In the genomic region with DNA sequence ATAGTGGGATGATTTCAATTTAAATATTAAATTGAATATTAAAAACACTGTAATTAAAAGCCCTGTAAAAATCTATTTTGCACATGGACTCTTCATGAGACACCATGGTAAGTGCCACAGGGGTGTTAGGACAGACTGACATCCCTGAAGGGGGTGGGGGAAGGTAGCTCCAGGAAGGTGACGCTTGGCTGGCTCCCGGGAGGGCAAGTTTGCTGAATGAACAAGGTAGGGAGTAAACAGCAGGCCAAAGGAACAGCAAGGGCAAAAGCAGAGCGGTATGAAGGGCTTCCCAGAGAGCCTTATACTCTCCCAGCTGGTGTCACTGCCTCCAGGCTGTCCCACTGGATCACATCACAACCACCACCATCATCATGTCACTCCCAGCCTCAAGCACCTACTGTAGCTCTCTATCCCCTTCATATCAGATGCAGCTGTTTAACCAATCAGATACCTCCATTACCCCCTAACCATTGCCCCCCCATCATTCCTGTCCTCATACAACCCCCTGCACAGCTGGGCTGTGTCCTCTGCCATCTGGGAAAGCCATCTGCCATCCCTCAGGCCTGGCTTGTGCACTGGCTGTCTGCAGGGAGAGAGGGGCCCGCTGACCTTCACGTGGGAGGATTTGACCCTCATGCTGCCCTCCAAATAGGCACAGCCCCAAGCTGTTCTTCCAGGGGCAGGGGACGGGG, we compare ENCODE assay signal across 29 cellular contexts. TPM values are rescaled to one million over a fixed set of nuclear protein-coding genes. Genes with fewer than 3 reads are reported as not detected.
A peak's percentile ranks its signal among the peaks of the same experiment; 100 is the strongest.
DNase-seq lines count a peak whose midpoint lies in the region; ATAC-seq, FAIRE-seq and TF ChIP-seq lines count a peak whose summit lies in the region.
"Had no signal": no experiment of that assay in that cellular context is flagged by ENCODE, and none has a peak within 500 bp of the region (broad histone marks: within the 10 kb centered on the region; RNA-seq: fewer than 3 reads in every experiment).

No MANE protein-coding gene starts in this region.

- no peak overlapping the region for H3K9ac ChIP-seq in K562 (ENCODE audit: insufficient read depth in 1 of 2, low read depth in 2 of 2, low read length in 2 of 2)

- intact Hi-C loops in Caco-2 (cut with micrococcal nuclease; ENCODE audit: unreplicated experiment) (no loop called here), K562 (cut with micrococcal nuclease) (no loop called here)

- H3K4me1 Mint-ChIP-seq in Caco-2 (ENCODE audit: low read depth, unreplicated experiment) (peaks cover 21% of the 10 kb centered on the region), nephron progenitor cell (peaks cover 39% of the 10 kb centered on the region)
- peaks cover 37% of the 10 kb centered on the region for H3K4me1 Mint-ChIP-seq in activated T-cell treated with anti-CD3 and anti-CD28 coated beads, Interleukin-2, amount 50 U/mL, for 72 hours (ENCODE audit: low read depth)
- H3K4me1 Mint-ChIP-seq: naive B cell had no signal

- POLR2A ChIA-PET in Caco-2 (lab: Charles Lee) (no interaction called here), K562 (lab: Yijun Ruan, JAX) (interaction anchor here (0.6 kb wide), 1 partner anchor 469 kb away, joined by 3 read pairs; no protein-coding TSS in a partner anchor)

- H3K9me1 ChIP-seq in K562 (ENCODE audit: control insufficient read depth, insufficient read depth, low read length), result no peaks in the 10 kb centered on the region

- no peaks in the 10 kb centered on the region; the same call in none of the 2 replicates for H3K36me3 ChIP-seq in Caco-2 (ENCODE audit: control insufficient read depth, insufficient read depth, low read length)
- no peaks in the 10 kb centered on the region for H3K36me3 ChIP-seq in K562 (ENCODE audit: control insufficient read depth, insufficient read depth, low read length)
- H3K36me3 ChIP-seq: pancreas, tibial nerve had no signal

- CTCF ChIA-PET in Caco-2 (lab: Charles Lee) (no interaction called here), K562 (lab: Yijun Ruan, JAX; ENCODE audit: low intra/inter-chr PET ratio) (no interaction called here)

- H3K4me1 ChIP-seq in Caco-2, result peaks cover 47% of the 10 kb centered on the region
- no peaks in the 10 kb centered on the region for H3K4me1 ChIP-seq in K562 (replicated peaks in 1 of 2; ENCODE audit: control insufficient read depth in 2 of 2, insufficient read depth in 2 of 2, low read length in 2 of 2)

- no TSS peak for BruUV-seq in Caco-2 (replicated peaks; lab: Mats Ljungman, UMichigan)
- no TSS peak for BruUV-seq in K562 (replicated peaks; lab: Mats Ljungman, UMichigan)

- H3K36me3 Mint-ChIP-seq in Caco-2 (ENCODE audit: insufficient read depth, unreplicated experiment) (no peaks in the 10 kb centered on the region), nephron progenitor cell (ENCODE audit: low read depth) (no peaks in the 10 kb centered on the region)
- H3K36me3 Mint-ChIP-seq in activated T-cell treated with anti-CD3 and anti-CD28 coated beads, Interleukin-2, amount 50 U/mL, for 72 hours (ENCODE audit: insufficient read depth in 2 of 2), result no peaks in the 10 kb centered on the region
- H3K36me3 Mint-ChIP-seq: naive B cell had no signal

- H3K27me3 ChIP-seq in Caco-2 (replicated peaks; ENCODE audit: control insufficient read depth, insufficient read depth, low read length), result no peaks in the 10 kb centered on the region
- peaks cover 0 to 47% of the 10 kb centered on the region in 2 experiments; a peak in 3 of 5 replicates for H3K27me3 ChIP-seq in K562 (ENCODE audit: control insufficient read depth in 2 of 2, insufficient read depth in 2 of 2, low read length in 2 of 2)
- H3K27me3 ChIP-seq: dorsolateral prefrontal cortex, pancreas, tibial nerve had no signal

- H3K27me3 Mint-ChIP-seq in Caco-2 (ENCODE audit: insufficient read depth, unreplicated experiment) (no peaks in the 10 kb centered on the region), nephron progenitor cell (ENCODE audit: low read depth, poor library complexity) (peaks cover 66% of the 10 kb centered on the region)
- peaks cover 68% of the 10 kb centered on the region for H3K27me3 Mint-ChIP-seq in activated T-cell treated with anti-CD3 and anti-CD28 coated beads, Interleukin-2, amount 50 U/mL, for 72 hours (ENCODE audit: low read depth)

- H3K4me3 ChIP-seq in Caco-2 (ENCODE audit: low read depth, low read length) (no peak overlapping the region), K562 (no peak overlapping the region)
- H3K4me3 ChIP-seq: dorsolateral prefrontal cortex, pancreas, tibial nerve had no signal

- no peak for TF ChIP-seq POLR2A in K562 (conservative IDR thresholded peaks at IDR 0.05)

- H4K20me1 ChIP-seq in K562 (replicated peaks; ENCODE audit: control insufficient read depth, insufficient read depth, low read length), result no peaks in the 10 kb centered on the region

- in situ Hi-C loops in K562 (cut with MboI), result no loop called here

- no peaks in the 10 kb centered on the region for H3K79me2 ChIP-seq in K562 (ENCODE audit: control insufficient read depth, insufficient read depth, low read length)

- H3K4me3 Mint-ChIP-seq in Caco-2 (ENCODE audit: unreplicated experiment) (no peak overlapping the region), nephron progenitor cell (peak overlapping the region; percentile 58)
- no peak overlapping the region for H3K4me3 Mint-ChIP-seq in activated T-cell treated with anti-CD3 and anti-CD28 coated beads, Interleukin-2, amount 50 U/mL, for 72 hours
- H3K4me3 Mint-ChIP-seq: naive B cell; stimulated activated naive CD8-positive, alpha-beta T cell treated with anti-CD3 and anti-CD28 coated beads, Interleukin-15, Interleukin-2, amounts not matched to agents 100 ng/mL and 50 ng/mL, for 24 hours had no signal

- no peak overlapping the region for H3K4me2 ChIP-seq in K562 (ENCODE audit: insufficient read depth, low read length)

- no peak for TF ChIP-seq RAD21 in K562 (CRISPR knock-in tag; conservative IDR thresholded peaks at IDR 0.05 in 1 of 2, IDR thresholded peaks at IDR 0.05 in 1 of 2)

- no peak for FAIRE-seq in K562 (lab: Jason Lieb, UNC)
- FAIRE-seq: keratinocyte, pancreas had no signal

- no peaks in the 10 kb centered on the region for H3K9me3 ChIP-seq in Caco-2
- H3K9me3 ChIP-seq in K562 (replicated peaks; ENCODE audit: control insufficient read depth, insufficient read depth, low read depth, low read length), result no peaks in the 10 kb centered on the region
- H3K9me3 ChIP-seq: pancreas, tibial nerve had no signal

- DNase-seq in Caco-2 (no peak), NCI-H2171 (lab: John Stamatoyannopoulos, UW) (peak; percentile 40), K562 (ENCODE audit: extremely low read depth in 1 of 4, low spot score in 3 of 4) (no peak), nephron progenitor cell (no peak), ecto neural progenitor cell (ENCODE audit: low spot score) (no peak)
- DNase-seq in activated T-cell treated with anti-CD3 and anti-CD28 coated beads, Interleukin-2, amount 50 U/mL, for 72 hours, result no peak
- DNase-seq: activated CD4-positive, alpha-beta T cell treated with anti-CD3 and anti-CD28 coated beads, Interleukin-2, amount 50 U/mL, for 48 hours; activated naive CD4-positive, alpha-beta T cell; activated T-cell treated with anti-CD3 and anti-CD28 coated beads for 4 hours; anterior cingulate cortex; caudate nucleus; dorsolateral prefrontal cortex; EL; foreskin fibroblast; HCEC 1CT; hypothalamus; Kasumi-1; naive B cell; NCI-H1092; NCI-H2081 treated with DMSO at 0.1 percent for 48 hours; NCI-H510A treated with DMSO at 0.1 percent for 48 hours; OCI-M1; pancreas; SHP77 treated with DMSO at 0.1 percent for 48 hours; stimulated activated CD4-positive, alpha-beta T cell treated with anti-CD3 and anti-CD28 coated beads, Interleukin-2, amount 100 ng/mL, for 48 hours had no signal

- TF ChIP-seq CTCF in Caco-2 (IDR thresholded peaks at IDR 0.05; ENCODE audit: insufficient read depth in 1 of 2, low read depth in 1 of 2, low read length in 1 of 2, severe bottlenecking in 1 of 2, unreplicated experiment in 1 of 2), result no peak
- TF ChIP-seq CTCF in K562 (IDR thresholded peaks at IDR 0.05 in 2 of 3, conservative IDR thresholded peaks at IDR 0.05 in 1 of 3; ENCODE audit: insufficient read depth in 2 of 3, low read depth in 1 of 3, low read length in 3 of 3), result no peak
- TF ChIP-seq CTCF in nephron progenitor cell (IDR thresholded peaks at IDR 0.05), result no peak

- 0% methylated on average over 6 of the region's 6 CpGs for WGBS in K562 (ENCODE audit: insufficient coverage, low coverage, missing lambda C conversion rate)

- H3K27ac Mint-ChIP-seq in Caco-2 (ENCODE audit: unreplicated experiment) (peak overlapping the region; percentile 64), nephron progenitor cell (no peak overlapping the region)
- no peak overlapping the region for H3K27ac Mint-ChIP-seq in activated T-cell treated with anti-CD3 and anti-CD28 coated beads, Interleukin-2, amount 50 U/mL, for 72 hours
- H3K27ac Mint-ChIP-seq: stimulated activated naive CD8-positive, alpha-beta T cell treated with anti-CD3 and anti-CD28 coated beads, Interleukin-15, Interleukin-2, amounts not matched to agents 100 ng/mL and 50 ng/mL, for 24 hours had no signal

- H3K27ac ChIP-seq in K562 (ENCODE audit: extremely low read depth, low read depth, low read length), result no peak overlapping the region
- H3K27ac ChIP-seq: pancreas had no signal

- no peak overlapping the region for H2AFZ ChIP-seq in K562 (ENCODE audit: low read depth, low read length)

- TF ChIP-seq EP300 in K562 (IDR thresholded peaks at IDR 0.05; ENCODE audit: low read length), result no peak

- no peaks in the 10 kb centered on the region for H3K9me3 Mint-ChIP-seq in Caco-2 (ENCODE audit: unreplicated experiment)
- H3K9me3 Mint-ChIP-seq in nephron progenitor cell, result no peaks in the 10 kb centered on the region
- no peaks in the 10 kb centered on the region for H3K9me3 Mint-ChIP-seq in activated T-cell treated with anti-CD3 and anti-CD28 coated beads, Interleukin-2, amount 50 U/mL, for 72 hours
- H3K9me3 Mint-ChIP-seq: naive B cell; stimulated activated naive CD8-positive, alpha-beta T cell treated with anti-CD3 and anti-CD28 coated beads, Interleukin-15, Interleukin-2, amounts not matched to agents 100 ng/mL and 50 ng/mL, for 24 hours had no signal

- no peak for ATAC-seq in K562
- no peak for ATAC-seq in GM18502 (IDR thresholded peaks at IDR 0.05; ENCODE audit: poor library complexity, unreplicated experiment)
- no peak for ATAC-seq in activated T-cell treated with anti-CD3 and anti-CD28 coated beads, Interleukin-2, amount 50 U/mL, for 72 hours (replicated peaks in 1 of 2)

RNA-seq across cellular contexts. Expression of gene HSPA12A, which starts 19.5 kb away (rescaled TPM):
- total RNA-seq in Caco-2 (2022), result 22.9 and 27.0 TPM in 2 replicates
- total RNA-seq in K562 (2011; cell fraction: chromatin; rRNA removed; ENCODE audit: low replicate concordance), result 0.55 and 0.65 TPM in 2 replicates
- total RNA-seq in K562 (2011; cell fraction: nucleolus; rRNA removed), result 0.33 and 0.66 TPM in 2 replicates
- total RNA-seq in K562 (2011; cell fraction: nucleoplasm; rRNA removed), result 0.38 TPM in 1 of 2 replicates, not detected in the other
- 0.04 TPM in 1 of 2 replicates, not detected in the other for total RNA-seq in K562 (2014; rRNA removed)
- 0.04 TPM in 1 of 2 replicates, not detected in the other for total RNA-seq in K562 (2014; rRNA removed; fragmentation: Illumina TruSeq; extraction: Trizol)
- total RNA-seq in K562 (2015; rRNA removed; fragmentation: Illumina TruSeq; extraction: Trizol), result 0.11 TPM in 1 of 2 replicates, not detected in the other
- total RNA-seq in K562 (2021), result 0.09 and 0.29 TPM in 2 replicates
- 0.07 and 0.18 TPM in 2 replicates for polyA plus RNA-seq in K562 (2011; rRNA removed)
- polyA plus RNA-seq in K562 (2011; cell fraction: cytosol; rRNA removed), result 0.01 TPM in 2 replicates
- polyA plus RNA-seq in K562 (2011; cell fraction: nucleus; rRNA removed), result 0.10 and 0.52 TPM in 2 replicates
- 0.07 and 0.08 TPM in 2 replicates for polyA plus RNA-seq in K562 (2012)
- polyA plus RNA-seq in K562 (2014; fragmentation: Illumina TruSeq; extraction: Trizol), result 0.03 TPM in 1 of 2 replicates, not detected in the other
- under 1 TPM in 1 of 2 experiments, not detected in 1; 0.01 TPM for polyA plus RNA-seq in K562 (2014; fragmentation: Nextera tagmentation; extraction: Ambion mirVana)
- 0.08 TPM in 1 of 2 replicates, not detected in the other for polyA plus RNA-seq in K562 (2014; rRNA removed)
- 0.24 and 0.28 TPM in 2 replicates for polyA minus RNA-seq in K562 (2011; rRNA and poly(A)+ RNA removed)
- not detected in 2 replicates for polyA minus RNA-seq in K562 (2011; cell fraction: cytosol; rRNA and poly(A)+ RNA removed)
- 0.11 TPM in 1 of 2 replicates, not detected in the other for polyA minus RNA-seq in K562 (2011; cell fraction: nucleus; rRNA and poly(A)+ RNA removed)
- total RNA-seq in activated T-cell treated with anti-CD3 and anti-CD28 coated beads, Interleukin-2, amount 50 U/mL, for 72 hours, result under 1 TPM; 0.72 to 0.74 TPM

Comparison
In these comparisons a context has a peak if more than half of its experiments do, and no peak if none do; other contexts are left out.
1. RNA of gene HSPA12A, which starts 19.5 kb away (total RNA-seq): 22.9 to 27.0 TPM in Caco-2; 0.72 to 0.74 TPM in activated T-cell treated with anti-CD3 and anti-CD28 coated beads, Interleukin-2, amount 50 U/mL, for 72 hours and 0.04 to 0.66 TPM in K562; every median in the first group is over 10 times any median in the second.